Comparison of ENCODE assay signal across 6 cellular contexts in genomic region chr19:43059482-43059881, GRCh38. TPM values are rescaled to one million over a fixed set of nuclear protein-coding genes. Genes with fewer than 3 reads are reported as not detected.
"Had no signal": no experiment of that assay in that cellular context is flagged by ENCODE, and none has a peak within 500 bp of the region (broad histone marks: within the 10 kb centered on the region; RNA-seq: fewer than 3 reads in every experiment).

No MANE protein-coding gene starts in this region.

RNA-seq across cellular contexts. Expression of gene PSG2, which starts 23.0 kb away (rescaled TPM):
- total RNA-seq: HT-29, LHCN-M2, NCI-H460, Right ventricle myocardium superior, SJSA1, T-cell had no signal

RNA-seq across cellular contexts. Expression of gene PSG11, which starts 33.2 kb away (rescaled TPM):
- total RNA-seq: HT-29, LHCN-M2, NCI-H460, Right ventricle myocardium superior, SJSA1, T-cell had no signal
